ENCODE assay signal across 1 cellular context in the genomic region with DNA sequence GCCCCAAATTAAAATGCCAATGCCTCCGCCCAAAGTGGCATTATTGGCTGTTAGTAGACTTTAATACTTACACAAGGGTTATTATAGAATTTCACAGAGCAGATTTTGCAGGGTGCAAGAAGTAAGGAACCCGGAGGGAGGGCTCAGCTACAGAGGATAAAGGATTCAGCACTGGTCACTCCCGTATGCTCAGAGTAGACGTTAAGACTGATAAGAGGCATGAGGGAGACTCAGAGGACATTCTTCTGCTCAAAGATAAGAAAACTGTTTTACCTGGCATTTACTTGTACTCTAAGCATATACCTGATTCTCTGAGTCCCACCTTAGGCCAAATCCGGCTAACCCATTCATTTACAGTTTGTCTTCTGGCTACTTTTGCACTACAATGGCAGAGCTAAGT.
TF ChIP-seq lines count a peak whose summit lies in the region.

No MANE protein-coding gene starts in this region.

TF ChIP-seq in A549, 52 proteins besides CTCF, POLR2A, EP300 and RAD21 (continued from another document):
- TF ChIP-seq, protein P1, sequence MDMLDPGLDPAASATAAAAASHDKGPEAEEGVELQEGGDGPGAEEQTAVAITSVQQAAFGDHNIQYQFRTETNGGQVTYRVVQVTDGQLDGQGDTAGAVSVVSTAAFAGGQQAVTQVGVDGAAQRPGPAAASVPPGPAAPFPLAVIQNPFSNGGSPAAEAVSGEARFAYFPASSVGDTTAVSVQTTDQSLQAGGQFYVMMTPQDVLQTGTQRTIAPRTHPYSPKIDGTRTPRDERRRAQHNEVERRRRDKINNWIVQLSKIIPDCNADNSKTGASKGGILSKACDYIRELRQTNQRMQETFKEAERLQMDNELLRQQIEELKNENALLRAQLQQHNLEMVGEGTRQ (IDR thresholded peaks at IDR 0.05), result no peak
- TF ChIP-seq NR3C1 (IDR thresholded peaks at IDR 0.05), result no peak
TF ChIP-seq in A549: peak in this region for 0.
